In genomic region chr16:88686439-88687253, GRCh38 we compare ENCODE assay signal across 1 cellular context.
TF ChIP-seq lines count a peak whose summit lies in the region.

Gene SNAI3 (minus strand): TSS chr16:88686507. CDS start chr16:88686406, 101 bp downstream.

TF ChIP-seq in HepG2, 621 proteins besides CTCF, POLR2A, EP300 and RAD21 (continued from another document and continues in another):
- no peak for TF ChIP-seq CERS6 (CRISPR knock-in tag; IDR thresholded peaks at IDR 0.05)
- no peak for TF ChIP-seq PRMT3 (CRISPR knock-in tag; IDR thresholded peaks at IDR 0.05; ENCODE audit: borderline replicate concordance, low read depth)
- no peak; the same call in 1 of the 2 replicates for TF ChIP-seq BRCA1 (CRISPR knock-in tag; IDR thresholded peaks at IDR 0.05)
- no peak for TF ChIP-seq ZNF281 (CRISPR knock-in tag; IDR thresholded peaks at IDR 0.05; ENCODE audit: borderline replicate concordance)
- TF ChIP-seq KAT2B (IDR thresholded peaks at IDR 0.05; ENCODE audit: borderline replicate concordance, low read depth, low read length), result no peak
- TF ChIP-seq TRIM24 (CRISPR knock-in tag; IDR thresholded peaks at IDR 0.05), result no peak
- peak; percentile 86 for TF ChIP-seq ZNF678 (CRISPR knock-in tag; IDR thresholded peaks at IDR 0.05)
- no peak for TF ChIP-seq ZNF839 (CRISPR knock-in tag; IDR thresholded peaks at IDR 0.05; ENCODE audit: borderline replicate concordance)
- no peak for TF ChIP-seq KAT8 (CRISPR knock-in tag; IDR thresholded peaks at IDR 0.05)
- no peak for TF ChIP-seq TOE1 (CRISPR knock-in tag; IDR thresholded peaks at IDR 0.05)
- TF ChIP-seq ZNF687 (CRISPR knock-in tag; IDR thresholded peaks at IDR 0.05), result peak; percentile 93
- TF ChIP-seq HNRNPL (IDR thresholded peaks at IDR 0.05; ENCODE audit: low read depth, low read length), result no peak
- no peak for TF ChIP-seq MTF1 (CRISPR knock-in tag; IDR thresholded peaks at IDR 0.05)
- TF ChIP-seq ZNF468 (CRISPR knock-in tag; IDR thresholded peaks at IDR 0.05), result no peak; the same call in 1 of the 2 replicates
- TF ChIP-seq HOXA7 (CRISPR knock-in tag; IDR thresholded peaks at IDR 0.05), result no peak
- no peak for TF ChIP-seq ZNF672 (CRISPR knock-in tag; IDR thresholded peaks at IDR 0.05)
- TF ChIP-seq ZBTB46 (CRISPR knock-in tag; IDR thresholded peaks at IDR 0.05; ENCODE audit: borderline replicate concordance), result peak; percentile 86; the same call in 1 of the 2 replicates
- TF ChIP-seq ZNF160 (CRISPR knock-in tag; IDR thresholded peaks at IDR 0.05), result no peak
- TF ChIP-seq TCF12 (IDR thresholded peaks at IDR 0.05), result no peak
- TF ChIP-seq TCF12 (CRISPR knock-in tag; IDR thresholded peaks at IDR 0.05), result peak; percentile 18; the same call in 1 of the 2 replicates
- TF ChIP-seq ZNF766 (CRISPR knock-in tag; IDR thresholded peaks at IDR 0.05; ENCODE audit: borderline replicate concordance), result no peak
- peak; percentile 70 for TF ChIP-seq ZFP36L1 (CRISPR knock-in tag; IDR thresholded peaks at IDR 0.05)
- peak; percentile 42 for TF ChIP-seq TEAD3 (CRISPR knock-in tag; optimal IDR thresholded peaks at IDR 0.05; ENCODE audit: borderline replicate concordance)
- TF ChIP-seq FOXK1 (CRISPR knock-in tag; IDR thresholded peaks at IDR 0.05; ENCODE audit: borderline replicate concordance, low read depth), result no peak
- 0 out of 2 replicates have a peak, but pooled peaks have one; percentile 27 for TF ChIP-seq ATF6 (CRISPR knock-in tag; conservative IDR thresholded peaks at IDR 0.05)
- TF ChIP-seq KAT7 (CRISPR knock-in tag; IDR thresholded peaks at IDR 0.05; ENCODE audit: borderline replicate concordance), result no peak
- no peak for TF ChIP-seq HBP1 (CRISPR knock-in tag; IDR thresholded peaks at IDR 0.05; ENCODE audit: low read depth)
- TF ChIP-seq MEF2D (CRISPR knock-in tag; IDR thresholded peaks at IDR 0.05), result peak; percentile 38; the same call in 1 of the 2 replicates
- TF ChIP-seq ZBTB7A (CRISPR knock-in tag; IDR thresholded peaks at IDR 0.05), result peak; percentile 54; the same call in 1 of the 2 replicates
- TF ChIP-seq PBX2 (CRISPR knock-in tag; IDR thresholded peaks at IDR 0.05), result no peak
- no peak for TF ChIP-seq MEIS1 (CRISPR knock-in tag; IDR thresholded peaks at IDR 0.05; ENCODE audit: borderline replicate concordance)
- TF ChIP-seq MLLT10 (CRISPR knock-in tag; IDR thresholded peaks at IDR 0.05), result no peak
- no peak for TF ChIP-seq REXO4 (CRISPR knock-in tag; IDR thresholded peaks at IDR 0.05; ENCODE audit: borderline replicate concordance)
- TF ChIP-seq TBP (CRISPR knock-in tag; IDR thresholded peaks at IDR 0.05), result no peak
- TF ChIP-seq SRY (CRISPR knock-in tag; IDR thresholded peaks at IDR 0.05), result 0 out of 2 replicates have a peak, but pooled peaks have one; percentile 52
- TF ChIP-seq THAP9 (CRISPR knock-in tag; IDR thresholded peaks at IDR 0.05; ENCODE audit: borderline replicate concordance), result no peak; the same call in 1 of the 2 replicates
- TF ChIP-seq ZNF451 (CRISPR knock-in tag; IDR thresholded peaks at IDR 0.05), result 0 out of 2 replicates have a peak, but pooled peaks have one; percentile 12
- TF ChIP-seq ZNF781 (CRISPR knock-in tag; IDR thresholded peaks at IDR 0.05; ENCODE audit: borderline replicate concordance, not compliant biosample characterization), result no peak
- TF ChIP-seq ZKSCAN1 (IDR thresholded peaks at IDR 0.05; ENCODE audit: low read length), result no peak
- TF ChIP-seq ZNF550 (CRISPR knock-in tag; IDR thresholded peaks at IDR 0.05; ENCODE audit: borderline replicate concordance), result no peak
- TF ChIP-seq MXD4 (CRISPR knock-in tag; IDR thresholded peaks at IDR 0.05), result no peak; the same call in 1 of the 2 replicates
- TF ChIP-seq ADNP (CRISPR knock-in tag; IDR thresholded peaks at IDR 0.05), result no peak
- TF ChIP-seq ZBTB34 (CRISPR knock-in tag; IDR thresholded peaks at IDR 0.05), result no peak
- peak; percentile 82 for TF ChIP-seq ZNF543 (CRISPR knock-in tag; IDR thresholded peaks at IDR 0.05)
- no peak for TF ChIP-seq GLI4 (CRISPR knock-in tag; IDR thresholded peaks at IDR 0.05; ENCODE audit: borderline replicate concordance)
- TF ChIP-seq EED (CRISPR knock-in tag; IDR thresholded peaks at IDR 0.05), result peak; percentile 73
- peak; percentile 63; the same call in 1 of the 2 replicates for TF ChIP-seq ERF (CRISPR knock-in tag; IDR thresholded peaks at IDR 0.05)
- no peak for TF ChIP-seq ZNF296 (CRISPR knock-in tag; conservative IDR thresholded peaks at IDR 0.05)
- TF ChIP-seq RARA (CRISPR knock-in tag; IDR thresholded peaks at IDR 0.05), result no peak
- no peak for TF ChIP-seq TGIF2 (CRISPR knock-in tag; IDR thresholded peaks at IDR 0.05)
- TF ChIP-seq ZNF720 (CRISPR knock-in tag; IDR thresholded peaks at IDR 0.05), result no peak
